16 cellular contexts compared by ENCODE assay signal in genomic region chr2:182066439-182067061, GRCh38.
A peak's percentile ranks its signal among the peaks of the same experiment; 100 is the strongest.
DNase-seq lines count a peak whose midpoint lies in the region; ATAC-seq and TF ChIP-seq lines count a peak whose summit lies in the region.
"Had no signal": no experiment of that assay in that cellular context is flagged by ENCODE, and none has a peak within 500 bp of the region (broad histone marks: within the 10 kb centered on the region; RNA-seq: fewer than 3 reads in every experiment).

No MANE protein-coding gene starts in this region.

- no peaks in the 10 kb centered on the region for H4K20me1 ChIP-seq in PC-9 (ENCODE audit: insufficient read depth)

- H3K27me3 Mint-ChIP-seq in activated T-helper 17 cell treated with anti-CD3 and anti-CD28 coated beads, Interleukin-2, amount 50 U/mL, for 72 hours: peaks cover 10% of the 10 kb centered on the region

- H3K4me1 ChIP-seq in left ventricle myocardium inferior (peaks cover 51% of the 10 kb centered on the region), adipocyte (ENCODE audit: control insufficient read depth, insufficient read depth, low read length) (peaks cover 58% of the 10 kb centered on the region), foreskin keratinocyte (peaks cover 11% of the 10 kb centered on the region), PC-9 (replicated peaks; ENCODE audit: insufficient read depth) (peaks cover 23% of the 10 kb centered on the region)

- H3F3A ChIP-seq in PC-9 (ENCODE audit: insufficient read depth, low read depth): peaks cover 16% of the 10 kb centered on the region

- no peaks in the 10 kb centered on the region for H3K4me1 Mint-ChIP-seq in activated T-helper 17 cell treated with anti-CD3 and anti-CD28 coated beads, Interleukin-2, amount 50 U/mL, for 72 hours
- H3K4me1 Mint-ChIP-seq: B cell, nephron progenitor cell had no signal

- no peaks in the 10 kb centered on the region for H3K9me3 Mint-ChIP-seq in activated T-helper 17 cell treated with anti-CD3 and anti-CD28 coated beads, Interleukin-2, amount 50 U/mL, for 72 hours
- H3K9me3 Mint-ChIP-seq: effector memory CD8-positive, alpha-beta T cell; H9; nephron progenitor cell had no signal

- H3K36me3 Mint-ChIP-seq in activated T-helper 17 cell treated with anti-CD3 and anti-CD28 coated beads, Interleukin-2, amount 50 U/mL, for 72 hours (ENCODE audit: low read depth): no peaks in the 10 kb centered on the region

- no peak overlapping the region for H3K4me2 ChIP-seq in PC-9

- DNase-seq in left ventricle myocardium inferior (no peak), Right ventricle myocardium inferior (ENCODE audit: missing footprints) (no peak), adipocyte (ENCODE audit: low read depth) (peak; percentile 83), foreskin keratinocyte (peak; percentile 79 to 89), PC-9 (no peak)
- no peak for DNase-seq in activated T-cell treated with anti-CD3 and anti-CD28 coated beads, Interleukin-2, amount 50 U/mL, for 48 hours
- no peak for DNase-seq in activated CD4-positive, alpha-beta T cell treated with anti-CD3 and anti-CD28 coated beads for 1 hour
- DNase-seq: activated naive CD4-positive, alpha-beta T cell treated with anti-CD3 and anti-CD28 coated beads, Interleukin-2, amount 50 U/mL, for 16 hours; effector memory CD8-positive, alpha-beta T cell; H9; NCI-H510A; nephron progenitor cell; stimulated activated CD4-positive, alpha-beta T cell treated with anti-CD3 and anti-CD28 coated beads, Interleukin-15, amount 100 ng/mL, for 24 hours; T-helper 1 cell had no signal

- no peaks in the 10 kb centered on the region for H3K79me2 ChIP-seq in PC-9 (ENCODE audit: low read depth)

- H3K27ac Mint-ChIP-seq in activated T-helper 17 cell treated with anti-CD3 and anti-CD28 coated beads, Interleukin-2, amount 50 U/mL, for 72 hours: no peak overlapping the region
- H3K27ac Mint-ChIP-seq: B cell; effector memory CD8-positive, alpha-beta T cell; H9; nephron progenitor cell had no signal

- POLR2A ChIA-PET in PC-9 (lab: Charles Lee; ENCODE audit: unreplicated experiment): no interaction called here

- H3K4me3 Mint-ChIP-seq in activated T-helper 17 cell treated with anti-CD3 and anti-CD28 coated beads, Interleukin-2, amount 50 U/mL, for 72 hours: no peak overlapping the region
- H3K4me3 Mint-ChIP-seq: B cell; effector memory CD8-positive, alpha-beta T cell; H9; nephron progenitor cell had no signal

- no peaks in the 10 kb centered on the region for H3K36me3 ChIP-seq in left ventricle myocardium inferior
- no peaks in the 10 kb centered on the region for H3K36me3 ChIP-seq in adipocyte (ENCODE audit: control insufficient read depth, insufficient read depth, low read length, severe bottlenecking)
- no peaks in the 10 kb centered on the region for H3K36me3 ChIP-seq in PC-9 (ENCODE audit: low read depth)

- H3K9ac ChIP-seq in adipocyte (ENCODE audit: low read length): no peak overlapping the region

- CTCF ChIA-PET in PC-9 (lab: Charles Lee): no interaction called here

- ATAC-seq in Right ventricle myocardium inferior (no peak), foreskin keratinocyte (peak; percentile 92)
- no peak for ATAC-seq in activated T-helper 17 cell treated with anti-CD3 and anti-CD28 coated beads, Interleukin-2, amount 50 U/mL, for 72 hours (replicated peaks)
- ATAC-seq: effector memory CD8-positive, alpha-beta T cell had no signal

- BruUV-seq in PC-9 (replicated peaks; lab: Mats Ljungman, UMichigan): no TSS peak

- H3K27ac ChIP-seq in left ventricle myocardium inferior (replicated peaks): peak overlapping the region; percentile 66
- H3K27ac ChIP-seq in foreskin keratinocyte: no peak overlapping the region
- H3K27ac ChIP-seq in PC-9: no peak overlapping the region

- H3K27me3 ChIP-seq in left ventricle myocardium inferior (ENCODE audit: low read depth) (no peaks in the 10 kb centered on the region), adipocyte (replicated peaks; ENCODE audit: control insufficient read depth, insufficient read depth, low read length) (no peaks in the 10 kb centered on the region), foreskin keratinocyte (no peaks in the 10 kb centered on the region), PC-9 (ENCODE audit: insufficient read depth, low read depth) (no peaks in the 10 kb centered on the region)

- H3K9me2 ChIP-seq in PC-9 (ENCODE audit: insufficient read depth): no peaks in the 10 kb centered on the region

- no peak for TF ChIP-seq CTCF in left ventricle myocardium inferior (IDR thresholded peaks at IDR 0.05; ENCODE audit: borderline replicate concordance)
- no peak for TF ChIP-seq CTCF in foreskin keratinocyte (conservative IDR thresholded peaks at IDR 0.05)
- no peak for TF ChIP-seq CTCF in PC-9 (conservative IDR thresholded peaks at IDR 0.05)

- intact Hi-C loops in left ventricle myocardium inferior (cut with micrococcal nuclease): no loop called here
- intact Hi-C loops in Right ventricle myocardium inferior (cut with DNase I): no loop called here
- intact Hi-C loops in PC-9 (cut with micrococcal nuclease; ENCODE audit: unreplicated experiment): no loop called here

- H2AFZ ChIP-seq in PC-9: no peak overlapping the region

- H3K9me3 ChIP-seq in left ventricle myocardium inferior (replicated peaks): no peaks in the 10 kb centered on the region
- H3K9me3 ChIP-seq in adipocyte (ENCODE audit: control insufficient read depth, low read length): no peaks in the 10 kb centered on the region
- no peaks in the 10 kb centered on the region for H3K9me3 ChIP-seq in PC-9 (ENCODE audit: insufficient read depth, low read depth)

- H3K4me3 ChIP-seq in left ventricle myocardium inferior: no peak overlapping the region
- no peak overlapping the region for H3K4me3 ChIP-seq in adipocyte (ENCODE audit: low read length)
- H3K4me3 ChIP-seq in PC-9: no peak overlapping the region

Comparison
In these comparisons a context has a peak if more than half of its experiments do, and no peak if none do; other contexts are left out.
1. DNase-seq: peak in adipocyte (single experiment) and foreskin keratinocyte (2 of 2); none in left ventricle myocardium inferior (single experiment), Right ventricle myocardium inferior (single experiment), PC-9 (0 of 2), activated T-cell treated with anti-CD3 and anti-CD28 coated beads, Interleukin-2, amount 50 U/mL, for 48 hours (0 of 2) and activated CD4-positive, alpha-beta T cell treated with anti-CD3 and anti-CD28 coated beads for 1 hour (single experiment).